Comparison of ENCODE assay signal across 27 cellular contexts in the genomic region with DNA sequence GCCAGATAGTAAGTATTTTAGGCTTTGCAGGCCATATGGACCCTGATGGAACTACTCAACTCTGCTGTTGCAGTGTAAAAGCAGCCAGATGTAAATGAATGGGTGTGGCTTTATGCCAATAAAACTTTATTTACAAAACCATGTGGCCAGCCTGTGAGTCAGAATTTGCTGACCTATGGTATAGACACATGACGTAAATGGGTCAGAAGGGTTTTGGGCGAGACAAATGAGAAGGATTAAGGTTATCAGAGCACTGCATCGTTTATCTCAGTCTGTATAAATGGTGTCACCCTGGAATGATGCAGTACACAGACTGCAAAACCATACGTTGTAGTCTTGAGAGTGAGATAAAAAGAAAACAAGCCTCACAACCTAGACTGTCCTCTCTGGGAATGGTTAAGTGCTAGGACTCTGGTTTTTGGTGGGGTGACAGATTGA. TPM values are rescaled to one million over a fixed set of nuclear protein-coding genes. Genes with fewer than 3 reads are reported as not detected.
DNase-seq lines count a peak whose midpoint lies in the region; ATAC-seq, FAIRE-seq and TF ChIP-seq lines count a peak whose summit lies in the region.
"Had no signal": no experiment of that assay in that cellular context is flagged by ENCODE, and none has a peak within 500 bp of the region (broad histone marks: within the 10 kb centered on the region; RNA-seq: fewer than 3 reads in every experiment).

No MANE protein-coding gene starts in this region.

- H3K27me3 ChIP-seq in K562 (ENCODE audit: control insufficient read depth in 2 of 2, insufficient read depth in 2 of 2, low read length in 2 of 2) (no peaks in the 10 kb centered on the region), hepatocyte (no peaks in the 10 kb centered on the region)
- H3K27me3 ChIP-seq: BE2C, heart left ventricle had no signal

- WGBS in K562 (ENCODE audit: insufficient coverage, low coverage, missing lambda C conversion rate) = 9% methylated on average over 4 of the region's 4 CpGs
- 34% methylated on average over 4 of the region's 4 CpGs for WGBS in hepatocyte (ENCODE audit: low lambda C conversion rate, missing lambda C conversion rate)

- H2AFZ ChIP-seq in K562 (ENCODE audit: low read depth, low read length) (peak overlapping the region; percentile 15; the same call in 1 of the 2 replicates), hepatocyte (no peak overlapping the region)

- H4K20me1 ChIP-seq in K562 (replicated peaks; ENCODE audit: control insufficient read depth, insufficient read depth, low read length) (0 out of 2 replicates have a peak, but pooled peaks cover 6% of the 10 kb centered on the region), hepatocyte (ENCODE audit: insufficient read depth, poor library complexity, severe bottlenecking) (no peaks in the 10 kb centered on the region)

- CTCF ChIA-PET in K562 (lab: Yijun Ruan, JAX; ENCODE audit: low intra/inter-chr PET ratio) = no interaction called here

- TF ChIP-seq RAD21 in K562 (CRISPR knock-in tag; conservative IDR thresholded peaks at IDR 0.05 in 1 of 2, IDR thresholded peaks at IDR 0.05 in 1 of 2) = no peak

- no peaks in the 10 kb centered on the region for H3K9me2 ChIP-seq in hepatocyte (replicated peaks; ENCODE audit: insufficient read depth)

- peaks cover 14% of the 10 kb centered on the region for H3K9me1 ChIP-seq in K562 (ENCODE audit: control insufficient read depth, insufficient read depth, low read length)

- H3K79me2 ChIP-seq in K562 (ENCODE audit: control insufficient read depth, insufficient read depth, low read length) (no peaks in the 10 kb centered on the region), hepatocyte (no peaks in the 10 kb centered on the region)

- peaks cover 35% of the 10 kb centered on the region; the same call in 2 of the 3 replicates for H3K36me3 ChIP-seq in K562 (ENCODE audit: control insufficient read depth, insufficient read depth, low read length)
- no peaks in the 10 kb centered on the region for H3K36me3 ChIP-seq in hepatocyte (replicated peaks; ENCODE audit: insufficient read depth, low read depth)
- H3K36me3 ChIP-seq: BE2C, heart left ventricle, prostate gland had no signal

- POLR2A ChIA-PET in K562 (lab: Yijun Ruan, JAX) = interaction anchor here (0.6 to 1.4 kb wide), 3 partner anchors 10 to 29 kb away, joined by 3 to 4 read pairs (median 3); no protein-coding TSS in a partner anchor

- H3K4me2 ChIP-seq in K562 (ENCODE audit: insufficient read depth, low read length) = peak overlapping the region; percentile 14; the same call in 1 of the 2 replicates
- H3K4me2 ChIP-seq in hepatocyte = peak overlapping the region; percentile 26

- FAIRE-seq in K562 (lab: Jason Lieb, UNC) = peak; percentile 81
- FAIRE-seq: G401.6, TTC549 had no signal

- no peak for TF ChIP-seq CTCF in K562 (IDR thresholded peaks at IDR 0.05 in 2 of 3, conservative IDR thresholded peaks at IDR 0.05 in 1 of 3; ENCODE audit: insufficient read depth in 2 of 3, low read depth in 1 of 3, low read length in 3 of 3)
- no peak for TF ChIP-seq CTCF in hepatocyte (IDR thresholded peaks at IDR 0.05; ENCODE audit: poor library complexity)

- no peak for TF ChIP-seq POLR2A in K562 (conservative IDR thresholded peaks at IDR 0.05)

- peak; percentile 69 for DNase-seq in A172 (ENCODE audit: low spot score)
- peak; percentile 65 for DNase-seq in HS-27A (ENCODE audit: low read depth)
- peak in 1 of 4 experiments; percentile 58 for DNase-seq in K562 (ENCODE audit: extremely low read depth in 1 of 4, low spot score in 3 of 4)
- peak; percentile 65 for DNase-seq in hepatocyte (ENCODE audit: low spot score)
- DNase-seq in stimulated activated CD4-positive, alpha-beta T cell treated with anti-CD3 and anti-CD28 coated beads, Interleukin-4, amount 100 ng/mL, for 4 hours = no peak
- no peak for DNase-seq in stimulated activated CD4-positive, alpha-beta T cell treated with anti-CD3 and anti-CD28 coated beads, Interleukin-15, amount 100 ng/mL, for 24 hours
- DNase-seq: 8988T; activated CD4-positive, alpha-beta T cell treated with anti-CD3 and anti-CD28 coated beads for 1 hour; activated CD8-positive, alpha-beta memory T cell treated with anti-CD3 and anti-CD28 coated beads for 24 hours; activated naive CD4-positive, alpha-beta T cell treated with Interleukin-2 at 50 U/mL for 16 hours; activated T-cell treated with anti-CD3 and anti-CD28 coated beads, Interleukin-2, amount 50 U/mL, for 4 hours; anterior cingulate cortex; BE2C; cerebellar nuclear complex; effector memory CD8-positive, alpha-beta T cell; heart left ventricle; left ventricle myocardium superior; NCI-H1105 treated with DMSO at 0.1 percent for 48 hours; NCI-H524 treated with DMSO at 0.1 percent for 48 hours; SHP77; stimulated activated CD4-positive, alpha-beta T cell treated with anti-CD3 and anti-CD28 coated beads, Interleukin-2, amount 100 ng/mL, for 48 hours; stimulated activated naive CD8-positive, alpha-beta T cell treated with anti-CD3 and anti-CD28 coated beads, Interleukin-15, Interleukin-2, amounts not matched to agents 100 U/mL and 50 U/mL, for 24 hours had no signal

- H3K9me3 ChIP-seq in K562 (replicated peaks; ENCODE audit: control insufficient read depth, insufficient read depth, low read depth, low read length) (no peaks in the 10 kb centered on the region), hepatocyte (ENCODE audit: low read depth) (no peaks in the 10 kb centered on the region)
- H3K9me3 ChIP-seq: BE2C, heart left ventricle, prostate gland had no signal

- BruUV-seq in K562 (replicated peaks; lab: Mats Ljungman, UMichigan) = TSS peak; percentile 22

- peak; percentile 47 for TF ChIP-seq EP300 in K562 (IDR thresholded peaks at IDR 0.05; ENCODE audit: low read length)

- peak overlapping the region; percentile 31; the same call in 2 of the 3 replicates for H3K27ac ChIP-seq in K562 (ENCODE audit: extremely low read depth, low read depth, low read length)
- H3K27ac ChIP-seq in hepatocyte = peak overlapping the region; percentile 87
- H3K27ac ChIP-seq: heart left ventricle, prostate gland had no signal

- peak; percentile 67 for ATAC-seq in K562
- ATAC-seq in GM21367 (IDR thresholded peaks at IDR 0.05; ENCODE audit: unreplicated experiment) = no peak
- no peak for ATAC-seq in HG02571 (IDR thresholded peaks at IDR 0.05; ENCODE audit: unreplicated experiment)
- ATAC-seq: activated T-cell treated with anti-CD3 and anti-CD28 coated beads, Interleukin-2, amount 50 U/mL, for 4 hours; effector memory CD8-positive, alpha-beta T cell; left ventricle myocardium superior; stimulated activated naive CD8-positive, alpha-beta T cell treated with anti-CD3 and anti-CD28 coated beads, Interleukin-15, Interleukin-2, amounts not matched to agents 100 U/mL and 50 U/mL, for 24 hours had no signal

- intact Hi-C loops in K562 (cut with micrococcal nuclease) = no loop called here

- in situ Hi-C loops in K562 (cut with MboI) = no loop called here

- no peak overlapping the region for H3K9ac ChIP-seq in K562 (ENCODE audit: insufficient read depth in 1 of 2, low read depth in 2 of 2, low read length in 2 of 2)

- H3K4me1 ChIP-seq in K562 (replicated peaks in 1 of 2; ENCODE audit: control insufficient read depth in 2 of 2, insufficient read depth in 2 of 2, low read length in 2 of 2) (peaks cover 0 to 12% of the 10 kb centered on the region in 2 experiments; a peak in 3 of 5 replicates), hepatocyte (ENCODE audit: insufficient read depth) (peaks cover 5% of the 10 kb centered on the region)
- H3K4me1 ChIP-seq: BE2C, prostate gland had no signal

- H3K4me3 ChIP-seq in K562 (no peak overlapping the region), hepatocyte (no peak overlapping the region)
- H3K4me3 ChIP-seq: heart left ventricle, prostate gland had no signal

TF ChIP-seq in K562, 482 proteins besides CTCF, POLR2A, EP300 and RAD21 (continues in another document):
- TF ChIP-seq ZNF696 (CRISPR knock-in tag; conservative IDR thresholded peaks at IDR 0.05) = no peak
- TF ChIP-seq HDAC1 (IDR thresholded peaks at IDR 0.05) = peak in 1 of 2 experiments; percentile 34; a peak in 1 of 4 replicates
- TF ChIP-seq RBM22 (IDR thresholded peaks at IDR 0.05; ENCODE audit: low read depth, low read length, poor library complexity, severe bottlenecking) = no peak
- TF ChIP-seq HNRNPUL1 (IDR thresholded peaks at IDR 0.05; ENCODE audit: low read length) = no peak

RNA-seq across cellular contexts. Expression of gene ABHD5, which starts 45.8 kb away (rescaled TPM):
- total RNA-seq in A172 (2014; rRNA removed; shearing (Covaris generic)) = 21.8 and 32.1 TPM in 2 replicates
- 63.4 and 187 TPM in 2 replicates for total RNA-seq in K562 (2011; cell fraction: chromatin; rRNA removed; ENCODE audit: low replicate concordance)
- 28.0 and 52.1 TPM in 2 replicates for total RNA-seq in K562 (2011; cell fraction: nucleolus; rRNA removed)
- 79.9 and 117 TPM in 2 replicates for total RNA-seq in K562 (2011; cell fraction: nucleoplasm; rRNA removed)
- total RNA-seq in K562 (2014; rRNA removed) (27.8 and 33.4 TPM in 2 replicates), K562 (2014; rRNA removed; fragmentation: Illumina TruSeq; extraction: Trizol) (58.9 and 61.4 TPM in 2 replicates), K562 (2015; rRNA removed; fragmentation: Illumina TruSeq; extraction: Trizol) (49.1 and 50.4 TPM in 2 replicates), K562 (2021) (39.9 and 40.7 TPM in 2 replicates), hepatocyte (26.6 and 29.9 TPM in 2 replicates)
- polyA plus RNA-seq in K562 (2011; rRNA removed) (53.9 and 58.8 TPM in 2 replicates), K562 (2014; fragmentation: Illumina TruSeq; extraction: Trizol) (55.0 and 61.7 TPM in 2 replicates), K562 (2014; fragmentation: Nextera tagmentation; extraction: Ambion mirVana) (10 to 100 TPM; 31.9 to 35.0 TPM), K562 (2014; rRNA removed) (37.5 and 38.1 TPM in 2 replicates), hepatocyte (14.3 and 25.1 TPM in 2 replicates)
- 23.6 and 36.2 TPM in 2 replicates for polyA plus RNA-seq in K562 (2011; cell fraction: cytosol; rRNA removed)
- polyA plus RNA-seq in K562 (2011; cell fraction: nucleus; rRNA removed) = 34.3 and 51.7 TPM in 2 replicates
- polyA plus RNA-seq in K562 (2012) = 33.9 and 40.6 TPM in 2 replicates
- 62.2 and 80.3 TPM in 2 replicates for polyA minus RNA-seq in K562 (2011; rRNA and poly(A)+ RNA removed)
- polyA minus RNA-seq in K562 (2011; cell fraction: cytosol; rRNA and poly(A)+ RNA removed) = 18.8 and 25.4 TPM in 2 replicates
- polyA minus RNA-seq in K562 (2011; cell fraction: nucleus; rRNA and poly(A)+ RNA removed) = 36.4 and 64.4 TPM in 2 replicates

Comparison
In these comparisons a context has a peak if more than half of its experiments do, and no peak if none do; other contexts are left out.
1. DNase-seq: peak in A172 (single experiment), HS-27A (single experiment) and hepatocyte (single experiment); none in stimulated activated CD4-positive, alpha-beta T cell treated with anti-CD3 and anti-CD28 coated beads, Interleukin-4, amount 100 ng/mL, for 4 hours (0 of 2) and stimulated activated CD4-positive, alpha-beta T cell treated with anti-CD3 and anti-CD28 coated beads, Interleukin-15, amount 100 ng/mL, for 24 hours (single experiment).